In the genomic region with DNA sequence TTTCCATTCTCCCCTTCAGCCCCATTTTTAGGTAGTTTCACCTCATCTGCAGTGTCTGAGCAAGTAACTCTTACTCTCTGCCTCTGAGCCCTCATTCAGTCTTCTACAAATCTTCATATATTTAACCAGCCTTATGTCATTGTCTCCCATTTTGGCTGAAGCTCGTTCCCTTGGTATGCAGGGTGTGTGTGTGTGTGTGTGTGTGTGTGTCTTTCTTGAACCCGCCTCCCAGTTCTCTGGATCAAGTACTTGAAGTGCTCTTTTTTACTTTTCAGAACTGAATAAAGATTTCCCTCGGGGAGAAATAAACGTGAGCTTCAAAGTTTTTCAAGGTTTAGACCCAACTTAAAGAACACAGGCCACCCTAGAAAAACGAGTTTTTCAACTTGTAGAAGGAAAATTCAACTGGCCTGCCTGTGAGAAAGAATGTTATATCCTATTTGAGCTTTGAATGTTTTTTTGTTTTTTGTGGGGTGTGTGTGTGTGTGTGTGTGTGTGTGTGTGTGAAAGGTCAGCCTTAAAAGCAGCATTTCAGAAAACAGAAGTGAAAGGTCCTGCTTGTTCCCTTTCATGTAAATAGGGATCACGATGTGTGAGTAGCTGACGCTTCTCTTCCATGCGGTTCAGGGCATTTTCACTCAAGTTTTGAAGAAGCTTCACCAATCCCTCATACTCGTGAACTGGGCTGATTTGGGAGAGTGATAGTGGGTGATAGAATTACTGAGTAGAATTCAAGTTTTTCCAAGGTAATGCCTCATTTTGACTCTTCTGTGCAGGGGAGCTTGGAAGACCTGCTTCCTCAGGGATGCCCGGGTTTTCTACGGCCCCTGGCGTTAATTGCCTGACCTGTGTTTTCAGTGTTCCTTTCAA, we compare ENCODE assay signal across 8 cellular contexts. TPM values are rescaled to one million over a fixed set of nuclear protein-coding genes. Genes with fewer than 3 reads are reported as not detected.
DNase-seq lines count a peak whose midpoint lies in the region; ATAC-seq and TF ChIP-seq lines count a peak whose summit lies in the region.

No MANE protein-coding gene starts in this region.

- H3K9me3 ChIP-seq in ascending aorta: no peaks in the 10 kb centered on the region
- H3K9me3 ChIP-seq in CD8-positive, alpha-beta memory T cell (ENCODE audit: low read length): no peaks in the 10 kb centered on the region

- CTCF ChIA-PET in CD8-positive, alpha-beta memory T cell (lab: Charles Lee): no interaction called here

- H3K36me3 Mint-ChIP-seq in memory B cell: peaks cover 19% of the 10 kb centered on the region
- peaks cover 15 to 33% (median 15%) of the 10 kb centered on the region in 3 donors for H3K36me3 Mint-ChIP-seq in CD8-positive, alpha-beta memory T cell

- DNase-seq in ascending aorta (ENCODE audit: low spot score in 2 of 2) (no peak), memory B cell (ENCODE audit: low spot score in 2 of 2) (peak; percentile 26 to 29), cortex of kidney (lab: John Stamatoyannopoulos, UW) (no peak), NCI-H2107 treated with DMSO at 0.1 percent for 48 hours (lab: John Stamatoyannopoulos, UW; ENCODE audit: unreplicated experiment) (no peak)
- no peak for DNase-seq in activated effector memory CD4-positive, alpha-beta T cell treated with anti-CD3 and anti-CD28 coated beads, Interleukin-2, amount 50 U/mL, for 16 hours
- no peak for DNase-seq in CD8-positive, alpha-beta memory T cell

- no peaks in the 10 kb centered on the region for H3K27me3 ChIP-seq in ascending aorta
- no peaks in the 10 kb centered on the region for H3K27me3 ChIP-seq in CD8-positive, alpha-beta memory T cell (ENCODE audit: insufficient read depth, low read length, poor library complexity, severe bottlenecking)

- ATAC-seq in GM19035 (IDR thresholded peaks at IDR 0.05; ENCODE audit: unreplicated experiment): peak; percentile 53
- peak; percentile 48 for ATAC-seq in HG03095 (IDR thresholded peaks at IDR 0.05; ENCODE audit: unreplicated experiment)
- ATAC-seq in memory B cell (ENCODE audit: low read depth): peak; percentile 89

- POLR2A ChIA-PET in CD8-positive, alpha-beta memory T cell (lab: Charles Lee): no interaction called here

- H3K9me3 Mint-ChIP-seq in memory B cell: no peaks in the 10 kb centered on the region
- no peaks in the 10 kb centered on the region for H3K9me3 Mint-ChIP-seq in CD8-positive, alpha-beta memory T cell

- H3K4me3 Mint-ChIP-seq in memory B cell: peak overlapping the region; percentile 16
- H3K4me3 Mint-ChIP-seq in CD8-positive, alpha-beta memory T cell: peak overlapping the region in 1 of 7 donors; percentile 44

- no peaks in the 10 kb centered on the region for H3K27me3 Mint-ChIP-seq in memory B cell
- H3K27me3 Mint-ChIP-seq in CD8-positive, alpha-beta memory T cell: peaks cover 1 to 4% of the 10 kb centered on the region in 2 donors

- H3K27ac ChIP-seq in ascending aorta: peak overlapping the region; percentile 76 to 77
- H3K27ac ChIP-seq in CD8-positive, alpha-beta memory T cell (ENCODE audit: low read depth, low read length): no peak overlapping the region

- peaks cover 19% of the 10 kb centered on the region for H3K4me1 Mint-ChIP-seq in memory B cell
- peaks cover 1 to 18% (median 6%) of the 10 kb centered on the region in 3 donors for H3K4me1 Mint-ChIP-seq in CD8-positive, alpha-beta memory T cell

- H3K4me3 ChIP-seq in ascending aorta: no peak overlapping the region
- H3K4me3 ChIP-seq in CD8-positive, alpha-beta memory T cell (ENCODE audit: low read length): no peak overlapping the region

- intact Hi-C loops in ascending aorta (cut with DNase I): no loop called here

- peaks cover 14 to 35% of the 10 kb centered on the region in 2 donors for H3K36me3 ChIP-seq in ascending aorta
- peaks cover 4% of the 10 kb centered on the region for H3K36me3 ChIP-seq in CD8-positive, alpha-beta memory T cell (ENCODE audit: insufficient read depth, low read length)

- no peaks in the 10 kb centered on the region for H3K4me1 ChIP-seq in ascending aorta
- H3K4me1 ChIP-seq in CD8-positive, alpha-beta memory T cell (ENCODE audit: insufficient read depth, low read length): no peaks in the 10 kb centered on the region

- TF ChIP-seq CTCF in ascending aorta (IDR thresholded peaks at IDR 0.05): no peak

- peak overlapping the region; percentile 81 for H3K27ac Mint-ChIP-seq in memory B cell
- H3K27ac Mint-ChIP-seq in CD8-positive, alpha-beta memory T cell: no peak overlapping the region

RNA-seq across cellular contexts. Expression of a gene that starts 50.6 kb away (rescaled TPM):
- total RNA-seq in ascending aorta: not detected
- total RNA-seq in CD8-positive, alpha-beta memory T cell: 1 to 10 TPM; 1.3 to 2.3 TPM
- 0.05 TPM for polyA plus RNA-seq in CD8-positive, alpha-beta memory T cell

Comparison
In these comparisons a context has a peak if more than half of its experiments do, and no peak if none do; other contexts are left out.
1. DNase-seq: peak in memory B cell (2 of 2); none in ascending aorta (0 of 2), activated effector memory CD4-positive, alpha-beta T cell treated with anti-CD3 and anti-CD28 coated beads, Interleukin-2, amount 50 U/mL, for 16 hours (single experiment), cortex of kidney (single experiment), CD8-positive, alpha-beta memory T cell (0 of 5) and NCI-H2107 treated with DMSO at 0.1 percent for 48 hours (single experiment).
2. Peak in every context shown above with its lines, with median percentiles within 50 percentile points of each other: ATAC-seq.